Comparison of ENCODE assay signal across 11 cellular contexts in the genomic region with DNA sequence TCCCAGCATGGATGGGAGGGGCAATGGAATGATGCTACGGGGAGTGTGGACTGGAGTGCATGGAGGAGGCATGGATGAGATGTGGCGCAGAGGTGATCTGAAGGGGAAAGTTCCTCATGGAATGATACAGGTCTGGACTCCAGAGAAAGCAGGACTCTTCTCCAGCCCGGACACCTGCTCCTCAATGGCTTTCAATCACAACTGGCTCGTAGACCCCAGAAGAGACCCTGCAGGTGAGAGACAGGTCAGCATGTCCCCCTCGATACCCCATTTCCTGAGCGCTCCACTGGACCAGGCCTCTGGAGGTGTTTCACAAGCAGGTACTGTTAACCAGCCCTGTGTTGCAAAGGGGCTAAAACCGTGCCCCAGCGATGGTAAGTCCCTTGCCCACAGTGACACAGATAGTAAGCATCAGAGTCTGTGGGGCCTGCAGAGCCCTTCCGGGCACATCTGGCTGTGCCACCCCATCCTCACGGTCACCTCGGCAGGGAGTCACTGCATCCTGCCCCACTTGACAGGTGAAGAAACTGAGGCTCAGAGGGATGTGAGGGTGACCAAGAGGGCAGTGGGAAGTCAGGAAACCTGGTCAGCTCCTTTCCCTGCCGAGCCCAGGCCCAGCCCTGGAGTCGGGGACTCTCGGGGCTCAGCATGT. TPM values are rescaled to one million over a fixed set of nuclear protein-coding genes. Genes with fewer than 3 reads are reported as not detected.
DNase-seq lines count a peak whose midpoint lies in the region; ATAC-seq, FAIRE-seq and TF ChIP-seq lines count a peak whose summit lies in the region.
"Had no signal": no experiment of that assay in that cellular context is flagged by ENCODE, and none has a peak within 500 bp of the region (broad histone marks: within the 10 kb centered on the region; RNA-seq: fewer than 3 reads in every experiment).

No MANE protein-coding gene starts in this region.

- H3K4me3 ChIP-seq in A549 = no peak overlapping the region
- H3K4me3 ChIP-seq in coronary artery = no peak overlapping the region
- H3K4me3 ChIP-seq: adrenal gland, hepatocyte, upper lobe of right lung had no signal

- 59% methylated on average over 7 of the region's 14 CpGs for WGBS in A549 (ENCODE audit: missing lambda C conversion rate)

- H3K4me2 ChIP-seq in A549 = no peak overlapping the region
- H3K4me2 ChIP-seq: hepatocyte had no signal

- no peaks in the 10 kb centered on the region for H3K9me3 ChIP-seq in A549
- H3K9me3 ChIP-seq: adrenal gland, upper lobe of right lung had no signal

- H3K4me1 ChIP-seq in A549 = peaks cover 22% of the 10 kb centered on the region; the same call in 2 of the 3 replicates
- H3K4me1 ChIP-seq: upper lobe of right lung had no signal

- POLR2A ChIA-PET in A549 (lab: Yijun Ruan, JAX) = interaction anchor here (0.6 to 1.2 kb wide), 3 partner anchors 23 to 124 kb away, joined by 3 to 5 read pairs (median 4); a partner anchor contains a TSS

- no peak for TF ChIP-seq EP300 in A549 (IDR thresholded peaks at IDR 0.05)

- no peak for TF ChIP-seq RAD21 in A549 (conservative IDR thresholded peaks at IDR 0.05 in 1 of 2, IDR thresholded peaks at IDR 0.05 in 1 of 2)

- H3K4me1 Mint-ChIP-seq in activated T-helper 17 cell treated with anti-CD3 and anti-CD28 coated beads, Interleukin-2, amount 50 U/mL, for 72 hours = peaks cover 12% of the 10 kb centered on the region
- H3K4me1 Mint-ChIP-seq in memory B cell = peaks cover 14% of the 10 kb centered on the region

- no peak for TF ChIP-seq POLR2A in A549 (IDR thresholded peaks at IDR 0.05; ENCODE audit: low read length)

- no peak for FAIRE-seq in A549 (lab: Jason Lieb, UNC)

- H3K36me3 Mint-ChIP-seq in activated T-helper 17 cell treated with anti-CD3 and anti-CD28 coated beads, Interleukin-2, amount 50 U/mL, for 72 hours (ENCODE audit: low read depth) = peaks cover 34% of the 10 kb centered on the region
- H3K36me3 Mint-ChIP-seq in memory B cell = peaks cover 12% of the 10 kb centered on the region

- H3K27me3 Mint-ChIP-seq in activated T-helper 17 cell treated with anti-CD3 and anti-CD28 coated beads, Interleukin-2, amount 50 U/mL, for 72 hours = no peaks in the 10 kb centered on the region
- H3K27me3 Mint-ChIP-seq in memory B cell = no peaks in the 10 kb centered on the region

- H3K4me3 Mint-ChIP-seq in activated T-helper 17 cell treated with anti-CD3 and anti-CD28 coated beads, Interleukin-2, amount 50 U/mL, for 72 hours = no peak overlapping the region
- no peak overlapping the region for H3K4me3 Mint-ChIP-seq in memory B cell

- TF ChIP-seq CTCF in A549 (IDR thresholded peaks at IDR 0.05) = no peak; the same call in 1 of the 3 replicates
- TF ChIP-seq CTCF in GM13977 (IDR thresholded peaks at IDR 0.05; ENCODE audit: extremely low read depth, insufficient read depth, missing control alignments) = peak; percentile 18
- TF ChIP-seq CTCF in coronary artery (IDR thresholded peaks at IDR 0.05) = no peak

- ATAC-seq in A549 (peak; percentile 1 to 6; a peak in 4 of 6 replicates), memory B cell (ENCODE audit: low read depth) (peak; percentile 7), HG03354 (IDR thresholded peaks at IDR 0.05; ENCODE audit: poor library complexity, severe bottlenecking, unreplicated experiment) (no peak), HG03460 (IDR thresholded peaks at IDR 0.05; ENCODE audit: unreplicated experiment) (no peak)
- peak; percentile 3 for ATAC-seq in activated T-helper 17 cell treated with anti-CD3 and anti-CD28 coated beads, Interleukin-2, amount 50 U/mL, for 72 hours (replicated peaks)

- H3K27ac Mint-ChIP-seq in activated T-helper 17 cell treated with anti-CD3 and anti-CD28 coated beads, Interleukin-2, amount 50 U/mL, for 72 hours = peak overlapping the region; percentile 69
- H3K27ac Mint-ChIP-seq in memory B cell = peak overlapping the region; percentile 68

- in situ Hi-C loops in GM13977 (cut with MboI; ENCODE audit: low pct_unique_long_range_greater_than_20kb, low sequenced_read_pairs, unreplicated experiment) = no loop called here

- peak overlapping the region in 1 of 2 experiments; percentile 31; a peak in 1 of 6 replicates for H3K27ac ChIP-seq in A549
- H3K27ac ChIP-seq in coronary artery = peak overlapping the region in 1 of 2 donors; percentile 28
- H3K27ac ChIP-seq: upper lobe of right lung had no signal

- H3K9me3 Mint-ChIP-seq in activated T-helper 17 cell treated with anti-CD3 and anti-CD28 coated beads, Interleukin-2, amount 50 U/mL, for 72 hours = no peaks in the 10 kb centered on the region
- H3K9me3 Mint-ChIP-seq in memory B cell = no peaks in the 10 kb centered on the region

- DNase-seq in A549 (ENCODE audit: low read depth in 1 of 2, low spot score in 1 of 2) = no peak
- DNase-seq in GM13977 (ENCODE audit: low spot score) = no peak
- no peak for DNase-seq in memory B cell (ENCODE audit: low spot score in 2 of 2)
- no peak for DNase-seq in NCI-H146 treated with DMSO at 0.1 percent for 48 hours (lab: John Stamatoyannopoulos, UW; ENCODE audit: unreplicated experiment)
- DNase-seq in coronary artery (ENCODE audit: low spot score) = no peak

- CTCF ChIA-PET in A549 (lab: Yijun Ruan, JAX) = interaction anchor here (0.7 to 35.7 kb wide), 45 partner anchors 10 to 182 kb away, joined by 3 to 827 read pairs (median 9); a partner anchor contains a TSS

TF ChIP-seq in A549, 52 proteins besides CTCF, POLR2A, EP300 and RAD21 (continues in another document):
- TF ChIP-seq, protein P1, sequence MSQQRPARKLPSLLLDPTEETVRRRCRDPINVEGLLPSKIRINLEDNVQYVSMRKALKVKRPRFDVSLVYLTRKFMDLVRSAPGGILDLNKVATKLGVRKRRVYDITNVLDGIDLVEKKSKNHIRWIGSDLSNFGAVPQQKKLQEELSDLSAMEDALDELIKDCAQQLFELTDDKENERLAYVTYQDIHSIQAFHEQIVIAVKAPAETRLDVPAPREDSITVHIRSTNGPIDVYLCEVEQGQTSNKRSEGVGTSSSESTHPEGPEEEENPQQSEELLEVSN (IDR thresholded peaks at IDR 0.05; ENCODE audit: borderline replicate concordance, low read depth) = no peak
- no peak for TF ChIP-seq ZC3H11A (IDR thresholded peaks at IDR 0.05)
- TF ChIP-seq, protein P2, sequence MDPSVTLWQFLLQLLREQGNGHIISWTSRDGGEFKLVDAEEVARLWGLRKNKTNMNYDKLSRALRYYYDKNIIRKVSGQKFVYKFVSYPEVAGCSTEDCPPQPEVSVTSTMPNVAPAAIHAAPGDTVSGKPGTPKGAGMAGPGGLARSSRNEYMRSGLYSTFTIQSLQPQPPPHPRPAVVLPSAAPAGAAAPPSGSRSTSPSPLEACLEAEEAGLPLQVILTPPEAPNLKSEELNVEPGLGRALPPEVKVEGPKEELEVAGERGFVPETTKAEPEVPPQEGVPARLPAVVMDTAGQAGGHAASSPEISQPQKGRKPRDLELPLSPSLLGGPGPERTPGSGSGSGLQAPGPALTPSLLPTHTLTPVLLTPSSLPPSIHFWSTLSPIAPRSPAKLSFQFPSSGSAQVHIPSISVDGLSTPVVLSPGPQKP (IDR thresholded peaks at IDR 0.05; ENCODE audit: low read depth, low read length) = no peak
- no peak for TF ChIP-seq ZFP36 (IDR thresholded peaks at IDR 0.05; ENCODE audit: borderline replicate concordance, partially characterized antibody)
- no peak for TF ChIP-seq MAFK (IDR thresholded peaks at IDR 0.05; ENCODE audit: partially characterized antibody)
- no peak for TF ChIP-seq MYC (IDR thresholded peaks at IDR 0.05; ENCODE audit: borderline replicate concordance, low read length)
- no peak for TF ChIP-seq HOXB5 (CRISPR knock-in tag; IDR thresholded peaks at IDR 0.05)
- TF ChIP-seq ESRRA (IDR thresholded peaks at IDR 0.05; ENCODE audit: borderline replicate concordance, low read length) = no peak

RNA-seq across cellular contexts. Expression of a gene that starts 5.5 kb away (rescaled TPM):
- 41.9 and 48.8 TPM in 2 replicates for polyA plus RNA-seq in A549 (2011; rRNA removed)
- 63.0 and 76.3 TPM in 2 replicates for polyA plus RNA-seq in A549 (2012; cell fraction: cytosol; rRNA removed)
- polyA plus RNA-seq in A549 (2012; cell fraction: nucleus; rRNA removed) = 52.4 and 53.7 TPM in 2 replicates
- 45.9 to 50.1 TPM (median 46.3 TPM) in 3 replicates for polyA plus RNA-seq in A549 (2017; fragmentation: RNase III; extraction: RNeasy Plus Mini Kit Qiagen cat#74134 plus additional on column Dnase treatment)
- 78.6 and 82.1 TPM in 2 replicates for polyA minus RNA-seq in A549 (2011; rRNA and poly(A)+ RNA removed)
- total RNA-seq in activated T-helper 17 cell treated with anti-CD3 and anti-CD28 coated beads, Interleukin-2, amount 50 U/mL, for 72 hours = 10 to 100 TPM; 29.4 to 54.5 TPM

RNA-seq across cellular contexts. Expression of a gene that starts 12.6 kb away (rescaled TPM):
- polyA plus RNA-seq in A549 (2011; rRNA removed) (1.8 and 2.4 TPM in 2 replicates), A549 (2017; fragmentation: RNase III; extraction: RNeasy Plus Mini Kit Qiagen cat#74134 plus additional on column Dnase treatment) (2.0 to 3.7 TPM (median 2.5 TPM) in 3 replicates)
- polyA plus RNA-seq in A549 (2012; cell fraction: cytosol; rRNA removed) = 1.4 and 2.2 TPM in 2 replicates
- 19.9 and 20.7 TPM in 2 replicates for polyA plus RNA-seq in A549 (2012; cell fraction: nucleus; rRNA removed)
- polyA minus RNA-seq in A549 (2011; rRNA and poly(A)+ RNA removed) = 0.70 and 2.0 TPM in 2 replicates
- 1 to 10 TPM; 2.6 to 3.7 TPM for total RNA-seq in activated T-helper 17 cell treated with anti-CD3 and anti-CD28 coated beads, Interleukin-2, amount 50 U/mL, for 72 hours

RNA-seq across cellular contexts. Expression of a gene that starts 26.3 kb away (rescaled TPM):
- 11.0 and 12.5 TPM in 2 replicates for polyA plus RNA-seq in A549 (2011; rRNA removed)
- 21.5 and 29.4 TPM in 2 replicates for polyA plus RNA-seq in A549 (2012; cell fraction: cytosol; rRNA removed)
- polyA plus RNA-seq in A549 (2012; cell fraction: nucleus; rRNA removed) = 28.7 and 46.1 TPM in 2 replicates
- polyA plus RNA-seq in A549 (2017; fragmentation: RNase III; extraction: RNeasy Plus Mini Kit Qiagen cat#74134 plus additional on column Dnase treatment) = 18.1 to 25.4 TPM (median 24.8 TPM) in 3 replicates
- polyA minus RNA-seq in A549 (2011; rRNA and poly(A)+ RNA removed) = 17.6 and 18.1 TPM in 2 replicates
- 10 to 100 TPM; 19.6 to 19.8 TPM for total RNA-seq in activated T-helper 17 cell treated with anti-CD3 and anti-CD28 coated beads, Interleukin-2, amount 50 U/mL, for 72 hours

RNA-seq across cellular contexts. Expression of a gene that starts 37.7 kb away (rescaled TPM):
- 24.4 and 30.3 TPM in 2 replicates for polyA plus RNA-seq in A549 (2011; rRNA removed)
- polyA plus RNA-seq in A549 (2012; cell fraction: cytosol; rRNA removed) = 51.7 and 54.7 TPM in 2 replicates
- 83.0 and 94.5 TPM in 2 replicates for polyA plus RNA-seq in A549 (2012; cell fraction: nucleus; rRNA removed)
- 24.1 to 33.0 TPM (median 31.5 TPM) in 3 replicates for polyA plus RNA-seq in A549 (2017; fragmentation: RNase III; extraction: RNeasy Plus Mini Kit Qiagen cat#74134 plus additional on column Dnase treatment)
- polyA minus RNA-seq in A549 (2011; rRNA and poly(A)+ RNA removed) = 16.2 and 33.7 TPM in 2 replicates
- total RNA-seq in activated T-helper 17 cell treated with anti-CD3 and anti-CD28 coated beads, Interleukin-2, amount 50 U/mL, for 72 hours = 10 to 100 TPM; 29.6 to 37.8 TPM

RNA-seq across cellular contexts. Expression of a gene that starts 43.7 kb away (rescaled TPM):
- 8.2 and 14.7 TPM in 2 replicates for polyA plus RNA-seq in A549 (2011; rRNA removed)
- polyA plus RNA-seq in A549 (2012; cell fraction: cytosol; rRNA removed) = 12.7 and 16.0 TPM in 2 replicates
- 36.6 and 37.6 TPM in 2 replicates for polyA plus RNA-seq in A549 (2012; cell fraction: nucleus; rRNA removed)
- polyA plus RNA-seq in A549 (2017; fragmentation: RNase III; extraction: RNeasy Plus Mini Kit Qiagen cat#74134 plus additional on column Dnase treatment) = 15.8 to 25.2 TPM (median 22.0 TPM) in 3 replicates
- 15.6 and 18.6 TPM in 2 replicates for polyA minus RNA-seq in A549 (2011; rRNA and poly(A)+ RNA removed)
- total RNA-seq in activated T-helper 17 cell treated with anti-CD3 and anti-CD28 coated beads, Interleukin-2, amount 50 U/mL, for 72 hours = 100 to 1,000 TPM in 1 of 2 donors, 10 to 100 TPM in 1; 61.7 to 124 TPM

Comparison
In these comparisons a context has a peak if more than half of its experiments do, and no peak if none do; other contexts are left out.
1. ATAC-seq: peak in A549 (2 of 2), activated T-helper 17 cell treated with anti-CD3 and anti-CD28 coated beads, Interleukin-2, amount 50 U/mL, for 72 hours (single experiment) and memory B cell (single experiment); none in HG03354 (single experiment) and HG03460 (single experiment).